Comparison of ENCODE assay signal across 10 cellular contexts in genomic region chr11:47724041-47724729, GRCh38. TPM values are rescaled to one million over a fixed set of nuclear protein-coding genes. Genes with fewer than 3 reads are reported as not detected.
A peak's percentile ranks its signal among the peaks of the same experiment; 100 is the strongest.
DNase-seq lines count a peak whose midpoint lies in the region; ATAC-seq and TF ChIP-seq lines count a peak whose summit lies in the region.
"Had no signal": no experiment of that assay in that cellular context is flagged by ENCODE, and none has a peak within 500 bp of the region (broad histone marks: within the 10 kb centered on the region; RNA-seq: fewer than 3 reads in every experiment).

No MANE protein-coding gene starts in this region.

- no peak overlapping the region for H3K4me3 Mint-ChIP-seq in T-helper 2 cell treated with Interferon-gamma antibody and Interleukin-4, amounts not matched to agents 5 μg/mL and 100 μg/mL, for 36 hours
- H3K4me3 Mint-ChIP-seq in WTC11, result no peak overlapping the region

- H3K4me1 Mint-ChIP-seq in T-helper 2 cell treated with Interferon-gamma antibody and Interleukin-4, amounts not matched to agents 5 μg/mL and 100 μg/mL, for 36 hours (ENCODE audit: low read depth), result peaks cover 6% of the 10 kb centered on the region
- no peaks in the 10 kb centered on the region for H3K4me1 Mint-ChIP-seq in WTC11

- H3K27me3 Mint-ChIP-seq in T-helper 2 cell treated with Interferon-gamma antibody and Interleukin-4, amounts not matched to agents 5 μg/mL and 100 μg/mL, for 36 hours (ENCODE audit: low read depth), result no peaks in the 10 kb centered on the region
- H3K27me3 Mint-ChIP-seq in WTC11 (ENCODE audit: low read depth), result no peaks in the 10 kb centered on the region

- no peak for TF ChIP-seq CTCF in WTC11 (IDR thresholded peaks at IDR 0.05)

- CTCF ChIA-PET in WTC11 (lab: Charles Lee), result no interaction called here

- intact Hi-C loops in left ventricle myocardium superior (cut with micrococcal nuclease), result no loop called here

- peaks cover 61% of the 10 kb centered on the region for H3K36me3 Mint-ChIP-seq in T-helper 2 cell treated with Interferon-gamma antibody and Interleukin-4, amounts not matched to agents 5 μg/mL and 100 μg/mL, for 36 hours (ENCODE audit: low read depth)
- peaks cover 68% of the 10 kb centered on the region for H3K36me3 Mint-ChIP-seq in WTC11

- ATAC-seq in WTC11 (no peak), left ventricle myocardium superior (peak; percentile 49), HG02938 (IDR thresholded peaks at IDR 0.05; ENCODE audit: unreplicated experiment) (no peak)

- POLR2A ChIA-PET in WTC11 (lab: Charles Lee), result interaction anchor here (1.2 kb wide), 1 partner anchor 9 kb away, joined by 5 read pairs; the partner anchor contains the start of gene AGBL2

- DNase-seq in T-helper 2 cell treated with Interferon-gamma antibody and Interleukin-4, amounts not matched to agents 5 μg/mL and 100 μg/mL, for 36 hours (ENCODE audit: low spot score), result no peak
- DNase-seq in T-helper 2 cell, result no peak
- no peak for DNase-seq in WTC11 (ENCODE audit: low spot score)
- DNase-seq in left ventricle myocardium superior, result no peak
- peak; percentile 44 for DNase-seq in stromal cell of bone marrow (ENCODE audit: low read depth)
- DNase-seq in SW480 (ENCODE audit: low spot score), result no peak
- DNase-seq in DMS153 (lab: John Stamatoyannopoulos, UW), result no peak
- DNase-seq: esophagus squamous epithelium, NCI-H524 treated with DMSO at 0.1 percent for 48 hours had no signal

- H3K9me3 Mint-ChIP-seq in T-helper 2 cell treated with Interferon-gamma antibody and Interleukin-4, amounts not matched to agents 5 μg/mL and 100 μg/mL, for 36 hours, result no peaks in the 10 kb centered on the region
- no peaks in the 10 kb centered on the region for H3K9me3 Mint-ChIP-seq in WTC11

- peak overlapping the region; percentile 8 for H3K27ac Mint-ChIP-seq in T-helper 2 cell treated with Interferon-gamma antibody and Interleukin-4, amounts not matched to agents 5 μg/mL and 100 μg/mL, for 36 hours
- no peak overlapping the region for H3K27ac Mint-ChIP-seq in WTC11

TF ChIP-seq in WTC11, 78 proteins besides CTCF, POLR2A, EP300 and RAD21:
- TF ChIP-seq GABPB1 (CRISPR knock-in tag; IDR thresholded peaks at IDR 0.05), result peak; percentile 68; the same call in 1 of the 2 replicates
- no peak for TF ChIP-seq MLX (CRISPR knock-in tag; IDR thresholded peaks at IDR 0.05)
- TF ChIP-seq, protein P1, sequence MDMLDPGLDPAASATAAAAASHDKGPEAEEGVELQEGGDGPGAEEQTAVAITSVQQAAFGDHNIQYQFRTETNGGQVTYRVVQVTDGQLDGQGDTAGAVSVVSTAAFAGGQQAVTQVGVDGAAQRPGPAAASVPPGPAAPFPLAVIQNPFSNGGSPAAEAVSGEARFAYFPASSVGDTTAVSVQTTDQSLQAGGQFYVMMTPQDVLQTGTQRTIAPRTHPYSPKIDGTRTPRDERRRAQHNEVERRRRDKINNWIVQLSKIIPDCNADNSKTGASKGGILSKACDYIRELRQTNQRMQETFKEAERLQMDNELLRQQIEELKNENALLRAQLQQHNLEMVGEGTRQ (CRISPR knock-in tag; IDR thresholded peaks at IDR 0.05), result no peak
- no peak for TF ChIP-seq ZNF121 (CRISPR knock-in tag; IDR thresholded peaks at IDR 0.05)

RNA-seq across cellular contexts. Expression of gene AGBL2, which starts 9.0 kb away (rescaled TPM):
- total RNA-seq in WTC11 (2021) (3.7 to 4.2 TPM (median 4.1 TPM) in 3 replicates), left ventricle myocardium superior (0.25 TPM)

RNA-seq across cellular contexts. Expression of gene FNBP4, which starts 43.0 kb away (rescaled TPM):
- total RNA-seq in WTC11 (2021) (83.0 to 106 TPM (median 91.9 TPM) in 3 replicates), left ventricle myocardium superior (48.7 TPM)
